ENCODE assay signal across 8 cellular contexts in the genomic region with DNA sequence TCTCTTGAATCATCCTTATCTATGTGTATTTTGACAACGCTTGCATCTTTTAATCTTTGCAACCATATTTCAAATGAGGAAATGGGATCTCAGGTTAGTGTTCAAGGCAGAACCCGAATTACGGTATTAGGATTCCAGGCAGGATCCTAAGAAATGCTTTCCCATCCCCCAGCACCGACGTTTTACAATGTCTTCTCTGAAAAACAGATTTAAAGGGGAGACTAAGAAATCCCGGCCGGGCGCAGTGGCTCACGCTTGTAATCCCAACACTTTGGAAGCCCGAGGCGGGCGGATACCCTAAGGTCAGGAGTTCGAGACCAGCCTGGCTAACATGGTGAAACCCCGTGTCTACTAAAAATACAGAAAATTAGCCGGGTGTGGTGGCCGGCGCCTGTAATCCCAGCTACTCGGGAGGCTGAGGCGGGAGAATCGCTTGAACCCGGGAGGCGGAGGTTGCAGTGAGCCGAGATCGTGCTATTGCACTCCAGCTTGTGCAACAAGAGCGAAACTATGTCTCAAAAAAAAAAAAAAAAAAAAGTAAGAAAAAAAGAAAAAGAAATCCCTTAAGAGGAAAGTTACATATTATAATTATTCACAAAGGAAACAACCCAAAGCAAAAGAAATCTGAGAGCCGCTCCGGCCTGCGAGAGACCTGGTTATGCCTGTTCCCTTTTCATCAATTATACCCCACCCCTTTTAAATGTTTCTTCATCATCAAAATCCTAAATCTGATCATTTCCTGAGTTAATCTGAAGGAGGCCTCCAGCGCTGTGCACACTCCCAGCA. TPM values are rescaled to one million over a fixed set of nuclear protein-coding genes. Genes with fewer than 3 reads are reported as not detected.
DNase-seq lines count a peak whose midpoint lies in the region; ATAC-seq and TF ChIP-seq lines count a peak whose summit lies in the region.

No MANE protein-coding gene starts in this region.

- no peaks in the 10 kb centered on the region for H3K9me3 ChIP-seq in vagina

- BruUV-seq in MCF 10A (replicated peaks; lab: Mats Ljungman, UMichigan), result TSS peak; percentile 91

- no peaks in the 10 kb centered on the region for H3K9me3 Mint-ChIP-seq in MCF 10A (ENCODE audit: unreplicated experiment)

- H3K4me3 ChIP-seq in vagina, result peak overlapping the region; percentile 60 to 61

- CTCF ChIA-PET in MCF 10A (lab: Yijun Ruan, JAX), result interaction anchor here (0.6 to 1.7 kb wide), 8 partner anchors 14 to 521 kb away, joined by 3 to 6 read pairs (median 4); no protein-coding TSS in a partner anchor

- H3K36me3 Mint-ChIP-seq in MCF 10A (ENCODE audit: insufficient read depth, unreplicated experiment), result no peaks in the 10 kb centered on the region

- H3K4me1 ChIP-seq in vagina, result peaks cover 30% of the 10 kb centered on the region

- POLR2A ChIA-PET in MCF 10A (lab: Yijun Ruan, JAX), result interaction anchor here (0.6 to 2.5 kb wide), 16 partner anchors 9 to 638 kb away, joined by 3 to 20 read pairs (median 3); no protein-coding TSS in a partner anchor

- H3K4me3 Mint-ChIP-seq in MCF 10A (ENCODE audit: unreplicated experiment), result no peak overlapping the region

- DNase-seq in DMS53 treated with DMSO at 0.1 percent for 48 hours (lab: John Stamatoyannopoulos, UW; ENCODE audit: unreplicated experiment), result peak; percentile 45
- no peak for DNase-seq in MCF 10A (ENCODE audit: unreplicated experiment)
- peak; percentile 11 for DNase-seq in medulla oblongata (ENCODE audit: extremely low spot score)
- no peak for DNase-seq in vagina (ENCODE audit: extremely low spot score in 2 of 2)
- no peak for DNase-seq in HuH-7.5 (ENCODE audit: low spot score)
- DNase-seq in activated CD4-positive, alpha-beta T cell treated with anti-CD3 and anti-CD28 coated beads for 1 hour, result no peak
- DNase-seq in effector CD4-positive, alpha-beta T cell, result no peak

- no peak overlapping the region for H3K27ac Mint-ChIP-seq in MCF 10A (ENCODE audit: low read depth, unreplicated experiment)

- peaks cover 6% of the 10 kb centered on the region for H3K4me1 Mint-ChIP-seq in MCF 10A (ENCODE audit: insufficient read depth, unreplicated experiment)

- H3K27me3 Mint-ChIP-seq in MCF 10A (ENCODE audit: insufficient read depth, unreplicated experiment), result no peaks in the 10 kb centered on the region

- peak overlapping the region; percentile 92 for H3K27ac ChIP-seq in vagina

- TF ChIP-seq POLR2A in vagina (IDR thresholded peaks at IDR 0.05), result no peak

- peak; percentile 14 for ATAC-seq in HG03135 (IDR thresholded peaks at IDR 0.05; ENCODE audit: unreplicated experiment)

- TF ChIP-seq CTCF in MCF 10A (IDR thresholded peaks at IDR 0.05; ENCODE audit: unreplicated experiment), result no peak
- TF ChIP-seq CTCF in vagina (IDR thresholded peaks at IDR 0.05), result no peak

- no peaks in the 10 kb centered on the region for H3K36me3 ChIP-seq in vagina

- intact Hi-C loops in MCF 10A (cut with micrococcal nuclease) (loop anchor here (5.0 kb wide), 3 partner anchors 156 to 459 kb away; partner anchors contain the start of gene KIFAP3), vagina (cut with DNase I) (loop anchor here (5.0 to 10.0 kb wide), 2 partner anchors 54 to 131 kb away; partner anchors contain the start of gene PRRX1)

- no peaks in the 10 kb centered on the region for H3K27me3 ChIP-seq in vagina

RNA-seq across cellular contexts. Expression of gene GORAB, which starts 0.8 kb away (rescaled TPM):
- total RNA-seq in MCF 10A (2022) (14.0 and 15.1 TPM in 2 replicates), vagina (11.3 TPM)

Comparison
In these comparisons a context has a peak if more than half of its experiments do, and no peak if none do; other contexts are left out.
1. DNase-seq: peak in DMS53 treated with DMSO at 0.1 percent for 48 hours (single experiment) and medulla oblongata (single experiment); none in MCF 10A (single experiment), vagina (0 of 2), HuH-7.5 (single experiment), activated CD4-positive, alpha-beta T cell treated with anti-CD3 and anti-CD28 coated beads for 1 hour (single experiment) and effector CD4-positive, alpha-beta T cell (single experiment).